9 cellular contexts compared by ENCODE assay signal in genomic region chr6:117481278-117481925, GRCh38. TPM values are rescaled to one million over a fixed set of nuclear protein-coding genes. Genes with fewer than 3 reads are reported as not detected.
DNase-seq lines count a peak whose midpoint lies in the region; ATAC-seq and TF ChIP-seq lines count a peak whose summit lies in the region.
"Had no signal": no experiment of that assay in that cellular context is flagged by ENCODE, and none has a peak within 500 bp of the region (broad histone marks: within the 10 kb centered on the region; RNA-seq: fewer than 3 reads in every experiment).

No MANE protein-coding gene starts in this region.

- no peaks in the 10 kb centered on the region for H3K36me3 ChIP-seq in transverse colon

- peaks cover 15% of the 10 kb centered on the region for H3K4me1 Mint-ChIP-seq in activated CD4-positive, alpha-beta T cell treated with anti-CD3 and anti-CD28 coated beads for 36 hours
- peaks cover 27% of the 10 kb centered on the region for H3K4me1 Mint-ChIP-seq in activated naive CD4-positive, alpha-beta T cell treated with anti-CD3 and anti-CD28 coated beads, Interleukin-2, amount 10 ng/mL, durations not matched to agents 7 days and 5 days
- peaks cover 35% of the 10 kb centered on the region for H3K4me1 Mint-ChIP-seq in mesothelial cell of epicardium

- TF ChIP-seq EP300 in transverse colon (IDR thresholded peaks at IDR 0.05; ENCODE audit: low read depth): no peak

- CTCF ChIA-PET in activated CD4-positive, alpha-beta T cell treated with anti-CD3 and anti-CD28 coated beads for 36 hours (lab: Charles Lee): interaction anchor here (1.0 to 1.6 kb wide), 3 partner anchors 31 to 123 kb away, joined by 3 to 5 read pairs (median 4); no protein-coding TSS in a partner anchor
- CTCF ChIA-PET in activated naive CD4-positive, alpha-beta T cell treated with anti-CD3 and anti-CD28 coated beads, Interleukin-2, amount 10 ng/mL, durations not matched to agents 7 days and 5 days (lab: Charles Lee): interaction anchor here (0.6 to 7.5 kb wide), 7 partner anchors 68 to 634 kb away, joined by 3 to 55 read pairs (median 7); no protein-coding TSS in a partner anchor

- H3K27ac ChIP-seq in transverse colon: peak overlapping the region; percentile 88 to 95 (median 92)

- peak overlapping the region; percentile 71 for H3K4me3 Mint-ChIP-seq in activated CD4-positive, alpha-beta T cell treated with anti-CD3 and anti-CD28 coated beads for 36 hours
- H3K4me3 Mint-ChIP-seq in activated naive CD4-positive, alpha-beta T cell treated with anti-CD3 and anti-CD28 coated beads, Interleukin-2, amount 10 ng/mL, durations not matched to agents 7 days and 5 days: peak overlapping the region; percentile 79
- H3K4me3 Mint-ChIP-seq in mesothelial cell of epicardium: peak overlapping the region; percentile 83

- no peaks in the 10 kb centered on the region for H3K27me3 ChIP-seq in transverse colon

- intact Hi-C loops in activated CD4-positive, alpha-beta T cell treated with anti-CD3 and anti-CD28 coated beads for 36 hours (cut with DNase I, micrococcal nuclease): loop anchor here in 1 of 2 experiments (10.0 kb wide), 1 partner anchor 797 kb away; the partner anchor contains the start of gene KPNA5
- intact Hi-C loops in transverse colon (cut with DNase I; ENCODE audit: low total_unique reads): no loop called here

- H3K27me3 Mint-ChIP-seq in activated CD4-positive, alpha-beta T cell treated with anti-CD3 and anti-CD28 coated beads for 36 hours: peaks cover 45% of the 10 kb centered on the region
- peaks cover 59% of the 10 kb centered on the region for H3K27me3 Mint-ChIP-seq in activated naive CD4-positive, alpha-beta T cell treated with anti-CD3 and anti-CD28 coated beads, Interleukin-2, amount 10 ng/mL, durations not matched to agents 7 days and 5 days
- peaks cover 13% of the 10 kb centered on the region for H3K27me3 Mint-ChIP-seq in mesothelial cell of epicardium (ENCODE audit: low read depth)

- in situ Hi-C loops in transverse colon (cut with MboI; ENCODE audit: low pct_ligation_motif_present in 1 of 4, low pct_unique_long_range_greater_than_20kb in 1 of 4, low sequenced_read_pairs in 3 of 4): no loop called here

- no peak for ATAC-seq in activated CD4-positive, alpha-beta T cell treated with anti-CD3 and anti-CD28 coated beads for 36 hours

- 26 to 33% methylated on average over 9 to 22 of the region's 22 CpGs for WGBS in transverse colon (ENCODE audit: low coverage in 1 of 2), 2 donors

- POLR2A ChIA-PET in activated CD4-positive, alpha-beta T cell treated with anti-CD3 and anti-CD28 coated beads for 36 hours (lab: Charles Lee): interaction anchor here (0.6 to 0.9 kb wide), 2 partner anchors 8 to 121 kb away, joined by 3 to 4 read pairs; partner anchors contain the start of gene GOPC

- no peaks in the 10 kb centered on the region for H3K36me3 Mint-ChIP-seq in activated CD4-positive, alpha-beta T cell treated with anti-CD3 and anti-CD28 coated beads for 36 hours (ENCODE audit: low read depth)
- H3K36me3 Mint-ChIP-seq in activated naive CD4-positive, alpha-beta T cell treated with anti-CD3 and anti-CD28 coated beads, Interleukin-2, amount 10 ng/mL, durations not matched to agents 7 days and 5 days: peaks cover 2% of the 10 kb centered on the region
- no peaks in the 10 kb centered on the region for H3K36me3 Mint-ChIP-seq in mesothelial cell of epicardium

- no peak for TF ChIP-seq POLR2A in transverse colon (IDR thresholded peaks at IDR 0.05)

- no peaks in the 10 kb centered on the region for H3K9me3 ChIP-seq in transverse colon

- H3K4me1 ChIP-seq in transverse colon: peaks cover 7 to 37% (median 20%) of the 10 kb centered on the region in 4 donors

- H3K4me3 ChIP-seq in transverse colon: peak overlapping the region in 2 of 4 donors; percentile 67 to 97

- no peaks in the 10 kb centered on the region for H3K9me3 Mint-ChIP-seq in activated CD4-positive, alpha-beta T cell treated with anti-CD3 and anti-CD28 coated beads for 36 hours (ENCODE audit: low read depth)
- H3K9me3 Mint-ChIP-seq in activated naive CD4-positive, alpha-beta T cell treated with anti-CD3 and anti-CD28 coated beads, Interleukin-2, amount 10 ng/mL, durations not matched to agents 7 days and 5 days: no peaks in the 10 kb centered on the region
- no peaks in the 10 kb centered on the region for H3K9me3 Mint-ChIP-seq in mesothelial cell of epicardium

- H3K27ac Mint-ChIP-seq in activated CD4-positive, alpha-beta T cell treated with anti-CD3 and anti-CD28 coated beads for 36 hours: no peak overlapping the region
- peak overlapping the region; percentile 70 for H3K27ac Mint-ChIP-seq in activated naive CD4-positive, alpha-beta T cell treated with anti-CD3 and anti-CD28 coated beads, Interleukin-2, amount 10 ng/mL, durations not matched to agents 7 days and 5 days
- peak overlapping the region; percentile 52 for H3K27ac Mint-ChIP-seq in mesothelial cell of epicardium

- peak; percentile 40 for DNase-seq in activated CD4-positive, alpha-beta T cell treated with anti-CD3 and anti-CD28 coated beads for 36 hours
- DNase-seq in activated CD4-positive, alpha-beta T cell treated with anti-CD3 and anti-CD28 coated beads, Interleukin-2, amount 50 U/mL, for 4 hours: no peak
- DNase-seq in activated naive CD4-positive, alpha-beta T cell treated with anti-CD3 and anti-CD28 coated beads, Interleukin-2, amount 10 ng/mL, durations not matched to agents 7 days and 5 days: peak; percentile 49
- DNase-seq in mesothelial cell of epicardium (ENCODE audit: low spot score in 2 of 2, unreplicated experiment in 2 of 2) (no peak), transverse colon (peak; percentile 51), NCI-H2107 treated with DMSO at 0.1 percent for 48 hours (lab: John Stamatoyannopoulos, UW; ENCODE audit: unreplicated experiment) (no peak), cerebellar nuclear complex (lab: John Stamatoyannopoulos, UW) (no peak), GM03348 (ENCODE audit: low spot score) (no peak)

- TF ChIP-seq CTCF in mesothelial cell of epicardium (IDR thresholded peaks at IDR 0.05; ENCODE audit: unreplicated experiment) (no peak), transverse colon (IDR thresholded peaks at IDR 0.05) (no peak)

RNA-seq across cellular contexts. Expression of gene DCBLD1, which starts 1.1 kb away (rescaled TPM):
- total RNA-seq in activated CD4-positive, alpha-beta T cell treated with anti-CD3 and anti-CD28 coated beads for 36 hours: 1 to 10 TPM; 1.2 to 1.6 TPM
- total RNA-seq in mesothelial cell of epicardium (30.1 to 34.5 TPM (median 30.8 TPM) in 3 replicates), transverse colon (10 to 100 TPM in 2 of 4 donors, 1 to 10 TPM in 2; 2.2 to 19.4 (median 10.7) TPM)

RNA-seq across cellular contexts. Expression of gene ROS1, which starts 55.7 kb away (rescaled TPM):
- total RNA-seq in activated CD4-positive, alpha-beta T cell treated with anti-CD3 and anti-CD28 coated beads for 36 hours: not detected
- total RNA-seq in mesothelial cell of epicardium (not detected in 3 replicates), transverse colon (1 to 10 TPM in 2 of 4 donors, under 1 TPM in 1, not detected in 1; 0.80 to 4.1 (median 2.5) TPM)
- total RNA-seq: left cardiac atrium had no signal

Comparison
In these comparisons a context has a peak if more than half of its experiments do, and no peak if none do; other contexts are left out.
1. DNase-seq: peak in activated CD4-positive, alpha-beta T cell treated with anti-CD3 and anti-CD28 coated beads for 36 hours (single experiment), activated naive CD4-positive, alpha-beta T cell treated with anti-CD3 and anti-CD28 coated beads, Interleukin-2, amount 10 ng/mL, durations not matched to agents 7 days and 5 days (single experiment) and transverse colon (single experiment); none in activated CD4-positive, alpha-beta T cell treated with anti-CD3 and anti-CD28 coated beads, Interleukin-2, amount 50 U/mL, for 4 hours (0 of 2), mesothelial cell of epicardium (0 of 2), NCI-H2107 treated with DMSO at 0.1 percent for 48 hours (single experiment), cerebellar nuclear complex (0 of 2) and GM03348 (single experiment).
2. Peak in every context shown above with its lines, with median percentiles within 50 percentile points of each other: H3K4me3 Mint-ChIP-seq.